ENCODE assay signal across 2 cellular contexts in the genomic region with DNA sequence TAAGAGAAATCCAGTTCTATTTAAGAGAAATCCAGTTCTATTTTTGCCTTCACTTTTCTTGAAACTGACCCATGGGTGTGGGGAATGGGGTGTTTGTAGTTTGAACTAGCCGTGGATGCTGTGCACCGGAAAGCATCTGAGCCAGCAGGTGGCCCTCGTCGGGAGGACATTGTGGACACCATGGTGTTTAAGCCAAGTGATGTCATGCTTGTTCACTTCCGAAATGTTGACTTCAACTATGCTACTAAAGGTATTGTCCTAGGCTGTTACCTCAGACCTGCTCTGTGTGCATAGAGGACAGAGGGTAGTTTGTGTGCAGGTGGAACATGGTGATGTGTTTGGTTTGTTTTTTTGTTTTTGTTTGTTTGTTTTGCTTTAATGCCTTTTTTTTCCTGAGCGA.
TF ChIP-seq lines count a peak whose summit lies in the region.

No MANE protein-coding gene starts in this region.

TF ChIP-seq in SK-N-SH, 30 proteins besides CTCF, POLR2A, EP300 and RAD21:
- TF ChIP-seq NFIC (IDR thresholded peaks at IDR 0.05; ENCODE audit: borderline replicate concordance) (no peak), FOSL2 (IDR thresholded peaks at IDR 0.05; ENCODE audit: borderline replicate concordance, low read depth) (no peak), NRF1 (IDR thresholded peaks at IDR 0.05; ENCODE audit: low read depth, low read length) (no peak), POLR2AphosphoS5 (IDR thresholded peaks at IDR 0.05; ENCODE audit: low read depth, low read length) (no peak), TAF1 (IDR thresholded peaks at IDR 0.05; ENCODE audit: borderline replicate concordance, low read depth, low read length) (no peak), MAX (IDR thresholded peaks at IDR 0.05; ENCODE audit: low read depth) (no peak), CHD2 (IDR thresholded peaks at IDR 0.05; ENCODE audit: low read length, partially characterized antibody) (no peak), EZH2phosphoT487 (IDR thresholded peaks at IDR 0.05; ENCODE audit: borderline replicate concordance, low read depth) (no peak), USF2 (IDR thresholded peaks at IDR 0.05; ENCODE audit: borderline replicate concordance, low read depth, low read length) (no peak), USF1 (IDR thresholded peaks at IDR 0.05; ENCODE audit: borderline replicate concordance, low read depth) (no peak), RFX5 (IDR thresholded peaks at IDR 0.05; ENCODE audit: low read length) (no peak), YY1 (IDR thresholded peaks at IDR 0.05; ENCODE audit: low read depth) (no peak), TEAD4 (IDR thresholded peaks at IDR 0.05; ENCODE audit: borderline replicate concordance, insufficient read depth) (no peak), GABPA (IDR thresholded peaks at IDR 0.05; ENCODE audit: low read depth) (no peak), MEF2A (IDR thresholded peaks at IDR 0.05; ENCODE audit: borderline replicate concordance, low read depth) (no peak), SMC3 (IDR thresholded peaks at IDR 0.05; ENCODE audit: low read depth, low read length) (no peak), JUND (IDR thresholded peaks at IDR 0.05) (no peak), RXRA (IDR thresholded peaks at IDR 0.05; ENCODE audit: borderline replicate concordance, low read depth) (no peak)
TF ChIP-seq in SK-N-SH: peak in this region for 0.

TF ChIP-seq in SK-N-SH treated with all-trans-retinoic acid at 6 μM for 48 hours, 23 proteins besides CTCF, POLR2A, EP300 and RAD21:
- TF ChIP-seq SNAI2 (CRISPR knock-in tag; IDR thresholded peaks at IDR 0.05) = no peak
- no peak for TF ChIP-seq ESRRG (CRISPR knock-in tag; IDR thresholded peaks at IDR 0.05)
- TF ChIP-seq ISL1 (CRISPR knock-in tag; IDR thresholded peaks at IDR 0.05) = no peak
- TF ChIP-seq CSDC2 (CRISPR knock-in tag; IDR thresholded peaks at IDR 0.05) = no peak
- no peak for TF ChIP-seq PPARA (CRISPR knock-in tag; IDR thresholded peaks at IDR 0.05; ENCODE audit: borderline replicate concordance)
- TF ChIP-seq, protein P1, sequence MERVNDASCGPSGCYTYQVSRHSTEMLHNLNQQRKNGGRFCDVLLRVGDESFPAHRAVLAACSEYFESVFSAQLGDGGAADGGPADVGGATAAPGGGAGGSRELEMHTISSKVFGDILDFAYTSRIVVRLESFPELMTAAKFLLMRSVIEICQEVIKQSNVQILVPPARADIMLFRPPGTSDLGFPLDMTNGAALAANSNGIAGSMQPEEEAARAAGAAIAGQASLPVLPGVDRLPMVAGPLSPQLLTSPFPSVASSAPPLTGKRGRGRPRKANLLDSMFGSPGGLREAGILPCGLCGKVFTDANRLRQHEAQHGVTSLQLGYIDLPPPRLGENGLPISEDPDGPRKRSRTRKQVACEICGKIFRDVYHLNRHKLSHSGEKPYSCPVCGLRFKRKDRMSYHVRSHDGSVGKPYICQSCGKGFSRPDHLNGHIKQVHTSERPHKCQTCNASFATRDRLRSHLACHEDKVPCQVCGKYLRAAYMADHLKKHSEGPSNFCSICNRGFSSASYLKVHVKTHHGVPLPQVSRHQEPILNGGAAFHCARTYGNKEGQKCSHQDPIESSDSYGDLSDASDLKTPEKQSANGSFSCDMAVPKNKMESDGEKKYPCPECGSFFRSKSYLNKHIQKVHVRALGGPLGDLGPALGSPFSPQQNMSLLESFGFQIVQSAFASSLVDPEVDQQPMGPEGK (CRISPR knock-in tag; IDR thresholded peaks at IDR 0.05; ENCODE audit: borderline replicate concordance) = no peak
- TF ChIP-seq RARB (CRISPR knock-in tag; IDR thresholded peaks at IDR 0.05) = no peak
- TF ChIP-seq TOX (CRISPR knock-in tag; IDR thresholded peaks at IDR 0.05; ENCODE audit: borderline replicate concordance) = no peak
- no peak for TF ChIP-seq ZFP3 (CRISPR knock-in tag; IDR thresholded peaks at IDR 0.05)
- no peak for TF ChIP-seq ZNF8 (CRISPR knock-in tag; IDR thresholded peaks at IDR 0.05)
- TF ChIP-seq ZC3H10 (CRISPR knock-in tag; IDR thresholded peaks at IDR 0.05) = no peak
- TF ChIP-seq, protein P2, sequence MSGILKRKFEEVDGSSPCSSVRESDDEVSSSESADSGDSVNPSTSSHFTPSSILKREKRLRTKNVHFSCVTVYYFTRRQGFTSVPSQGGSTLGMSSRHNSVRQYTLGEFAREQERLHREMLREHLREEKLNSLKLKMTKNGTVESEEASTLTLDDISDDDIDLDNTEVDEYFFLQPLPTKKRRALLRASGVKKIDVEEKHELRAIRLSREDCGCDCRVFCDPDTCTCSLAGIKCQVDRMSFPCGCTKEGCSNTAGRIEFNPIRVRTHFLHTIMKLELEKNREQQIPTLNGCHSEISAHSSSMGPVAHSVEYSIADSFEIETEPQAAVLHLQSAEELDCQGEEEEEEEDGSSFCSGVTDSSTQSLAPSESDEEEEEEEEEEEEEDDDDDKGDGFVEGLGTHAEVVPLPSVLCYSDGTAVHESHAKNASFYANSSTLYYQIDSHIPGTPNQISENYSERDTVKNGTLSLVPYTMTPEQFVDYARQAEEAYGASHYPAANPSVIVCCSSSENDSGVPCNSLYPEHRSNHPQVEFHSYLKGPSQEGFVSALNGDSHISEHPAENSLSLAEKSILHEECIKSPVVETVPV (CRISPR knock-in tag; IDR thresholded peaks at IDR 0.05) = no peak
- TF ChIP-seq BACH2 (CRISPR knock-in tag; IDR thresholded peaks at IDR 0.05; ENCODE audit: borderline replicate concordance) = no peak
- no peak for TF ChIP-seq TCF4 (CRISPR knock-in tag; IDR thresholded peaks at IDR 0.05; ENCODE audit: borderline replicate concordance)
